In the genomic region with DNA sequence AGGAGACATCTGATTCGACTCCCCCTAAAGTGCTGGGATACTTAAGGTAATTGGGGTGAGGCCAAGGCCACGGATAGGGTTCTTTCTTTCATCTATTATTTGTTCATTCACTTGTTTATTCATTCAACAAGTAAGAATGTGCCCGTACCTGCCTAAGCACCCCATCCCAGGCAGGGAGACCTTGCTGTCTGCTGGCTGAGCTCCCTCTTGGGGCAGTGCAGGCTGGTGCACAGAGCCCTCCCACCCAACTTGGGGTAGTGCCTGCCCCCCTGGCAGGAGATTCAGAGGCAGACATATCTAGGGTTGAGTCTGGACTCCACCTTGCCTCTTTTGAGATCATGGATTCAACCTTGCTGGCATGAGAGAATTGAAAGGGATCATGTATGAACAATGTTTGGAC, we compare ENCODE assay signal across 23 cellular contexts.
"Had no signal": no experiment of that assay in that cellular context is flagged by ENCODE, and none has a peak within 500 bp of the region (broad histone marks: within the 10 kb centered on the region; RNA-seq: fewer than 3 reads in every experiment).

No MANE protein-coding gene starts in this region.

- H3K27ac ChIP-seq: dorsolateral prefrontal cortex, epithelial cell of prostate, esophagus muscularis mucosa, left ventricle myocardium inferior, lower lobe of right lung, prostate gland, right atrium auricular region, testis, tibial artery, upper lobe of left lung had no signal

- H3K9me3 Mint-ChIP-seq: naive thymus-derived CD8-positive, alpha-beta T cell; nephron progenitor cell had no signal

- H3K4me1 ChIP-seq: prostate gland, tibial artery, upper lobe of left lung had no signal

- H3K27me3 ChIP-seq: dorsolateral prefrontal cortex, esophagus muscularis mucosa, right atrium auricular region, testis, tibial artery, upper lobe of left lung had no signal

- H3K4me1 Mint-ChIP-seq: naive thymus-derived CD8-positive, alpha-beta T cell; stimulated activated memory B cell treated with anti-CD40 and anti-IgM and Interleukin-4, amounts not matched to agents 10 μg/mL and 1 μg/mL and 100 μg/mL, for 72 hours had no signal

- ATAC-seq: left colon; lower lobe of right lung; naive thymus-derived CD8-positive, alpha-beta T cell; sciatic nerve; stimulated activated memory B cell treated with anti-CD40 and anti-IgM and Interleukin-4, amounts not matched to agents 10 μg/mL and 1 μg/mL and 100 μg/mL, for 72 hours; stimulated activated naive CD8-positive, alpha-beta T cell treated with anti-CD3 and anti-CD28 coated beads, Interleukin-15, Interleukin-2, amounts not matched to agents 100 U/mL and 50 U/mL, for 24 hours had no signal

- H3K4me2 ChIP-seq: smooth muscle cell had no signal

- DNase-seq: dorsolateral prefrontal cortex; effector CD4-positive, alpha-beta T cell; foreskin melanocyte; kidney glomerular epithelial cell; left colon; left ventricle myocardium inferior; lower lobe of right lung; naive thymus-derived CD8-positive, alpha-beta T cell; nephron progenitor cell; nucleus accumbens; stimulated activated CD4-positive, alpha-beta T cell treated with anti-CD3 and anti-CD28 coated beads, Interleukin-4, amount 100 ng/mL, for 4 hours; stimulated activated naive CD8-positive, alpha-beta T cell treated with anti-CD3 and anti-CD28 coated beads, Interleukin-15, Interleukin-2, amounts not matched to agents 100 U/mL and 50 U/mL, for 24 hours; substantia nigra; testis; tibial artery; upper lobe of left lung had no signal

- H3K9me3 ChIP-seq: esophagus muscularis mucosa, left ventricle myocardium inferior, lower lobe of right lung, prostate gland, right atrium auricular region, testis, tibial artery, upper lobe of left lung had no signal

- H3K4me3 ChIP-seq: dorsolateral prefrontal cortex, esophagus muscularis mucosa, left ventricle myocardium inferior, lower lobe of right lung, prostate gland, right atrium auricular region, smooth muscle cell, testis, tibial artery, upper lobe of left lung had no signal

- H3K27ac Mint-ChIP-seq: naive thymus-derived CD8-positive, alpha-beta T cell; nephron progenitor cell; stimulated activated memory B cell treated with anti-CD40 and anti-IgM and Interleukin-4, amounts not matched to agents 10 μg/mL and 1 μg/mL and 100 μg/mL, for 72 hours had no signal

- H3K27me3 Mint-ChIP-seq: stimulated activated memory B cell treated with anti-CD40 and anti-IgM and Interleukin-4, amounts not matched to agents 10 μg/mL and 1 μg/mL and 100 μg/mL, for 72 hours had no signal

- H3K36me3 ChIP-seq: esophagus muscularis mucosa, left ventricle myocardium inferior, lower lobe of right lung, prostate gland, right atrium auricular region, tibial artery, upper lobe of left lung had no signal

- H3K36me3 Mint-ChIP-seq: naive thymus-derived CD8-positive, alpha-beta T cell; stimulated activated memory B cell treated with anti-CD40 and anti-IgM and Interleukin-4, amounts not matched to agents 10 μg/mL and 1 μg/mL and 100 μg/mL, for 72 hours had no signal

- H3K4me3 Mint-ChIP-seq: naive thymus-derived CD8-positive, alpha-beta T cell; nephron progenitor cell; stimulated activated memory B cell treated with anti-CD40 and anti-IgM and Interleukin-4, amounts not matched to agents 10 μg/mL and 1 μg/mL and 100 μg/mL, for 72 hours had no signal
